In genomic region chr12:123621101-123621500, GRCh38 we compare ENCODE assay signal across 2 cellular contexts.
TF ChIP-seq lines count a peak whose summit lies in the region.

No MANE protein-coding gene starts in this region.

TF ChIP-seq in IMR-90, 13 proteins besides CTCF, POLR2A, EP300 and RAD21:
- TF ChIP-seq MAZ (IDR thresholded peaks at IDR 0.05; ENCODE audit: borderline replicate concordance, low read depth, low read length): no peak
- TF ChIP-seq FOS (IDR thresholded peaks at IDR 0.05; ENCODE audit: low read depth, low read length): no peak
- no peak for TF ChIP-seq ELK1 (IDR thresholded peaks at IDR 0.05; ENCODE audit: borderline replicate concordance, low read depth, low read length)
- no peak for TF ChIP-seq CHD1 (IDR thresholded peaks at IDR 0.05; ENCODE audit: low read depth, low read length)
- no peak for TF ChIP-seq CEBPB (IDR thresholded peaks at IDR 0.05; ENCODE audit: low read depth, low read length)
- TF ChIP-seq NFE2L2 (IDR thresholded peaks at IDR 0.05; ENCODE audit: low read depth, low read length): no peak
- no peak for TF ChIP-seq RCOR1 (IDR thresholded peaks at IDR 0.05; ENCODE audit: insufficient replicate concordance, low read length)
- no peak for TF ChIP-seq USF2 (IDR thresholded peaks at IDR 0.05; ENCODE audit: low read depth, low read length)
- TF ChIP-seq MAFK (IDR thresholded peaks at IDR 0.05; ENCODE audit: low read depth, low read length): no peak
- TF ChIP-seq BHLHE40 (IDR thresholded peaks at IDR 0.05; ENCODE audit: low read depth, low read length): no peak
- no peak for TF ChIP-seq MXI1 (IDR thresholded peaks at IDR 0.05; ENCODE audit: borderline replicate concordance, low read depth, low read length)
- no peak for TF ChIP-seq SMC3 (IDR thresholded peaks at IDR 0.05; ENCODE audit: low read depth, low read length)
- TF ChIP-seq RFX5 (IDR thresholded peaks at IDR 0.05; ENCODE audit: low read depth, low read length): no peak
TF ChIP-seq in IMR-90: peak in this region for 0.

TF ChIP-seq in endothelial cell of umbilical vein, 7 proteins besides CTCF, POLR2A, EP300 and RAD21:
- TF ChIP-seq FOS (IDR thresholded peaks at IDR 0.05; ENCODE audit: borderline replicate concordance, insufficient read depth, low read length): no peak
- no peak for TF ChIP-seq EZH2 (IDR thresholded peaks at IDR 0.05; ENCODE audit: borderline replicate concordance, low read depth, low read length, severe bottlenecking)
